Comparison of ENCODE assay signal across 18 cellular contexts in the genomic region with DNA sequence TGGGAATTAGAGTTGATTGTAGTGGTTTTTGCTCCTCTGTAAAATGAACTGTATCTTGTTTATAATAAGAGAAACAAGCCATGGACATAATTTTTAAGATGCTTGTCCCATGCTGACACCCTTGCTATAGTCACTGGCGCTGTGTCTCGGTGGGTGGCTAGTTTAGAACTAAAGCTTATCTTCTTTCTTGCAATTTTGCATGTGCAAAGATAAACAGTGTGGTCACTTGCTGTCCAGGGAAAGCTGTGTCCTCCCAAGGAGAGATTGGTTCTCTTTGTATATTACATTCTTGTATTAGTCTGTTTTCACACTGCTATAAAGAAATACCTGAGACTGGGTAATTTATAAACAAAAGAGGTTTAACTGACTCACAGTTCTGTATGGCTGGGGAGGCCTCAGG.
DNase-seq lines count a peak whose midpoint lies in the region; ATAC-seq and TF ChIP-seq lines count a peak whose summit lies in the region.
"Had no signal": no experiment of that assay in that cellular context is flagged by ENCODE, and none has a peak within 500 bp of the region (broad histone marks: within the 10 kb centered on the region; RNA-seq: fewer than 3 reads in every experiment).

No MANE protein-coding gene starts in this region.

- H3K23ac ChIP-seq in mesenchymal stem cell (ENCODE audit: low read length in 2 of 2): no peak overlapping the region

- H4K8ac ChIP-seq in mesenchymal stem cell (ENCODE audit: low read length): no peak overlapping the region

- no peak overlapping the region for H2BK120ac ChIP-seq in mesenchymal stem cell (ENCODE audit: low read depth, low read length)

- no peak overlapping the region for H3K14ac ChIP-seq in mesenchymal stem cell (ENCODE audit: low read length in 2 of 2)

- H2BK5ac ChIP-seq in mesenchymal stem cell (ENCODE audit: low read depth, low read length, poor library complexity, severe bottlenecking): no peak overlapping the region

- WGBS in mesenchymal stem cell: 53% methylated on average over 2 of the region's 2 CpGs
- WGBS in psoas muscle, 3 donors: 74 to 85% (median 81%) methylated on average over 2 of the region's 2 CpGs

- no peak overlapping the region for H3K18ac ChIP-seq in mesenchymal stem cell (ENCODE audit: low read depth in 1 of 2, low read length in 2 of 2)

- no peak overlapping the region for H4K91ac ChIP-seq in mesenchymal stem cell (ENCODE audit: low read length)

- TF ChIP-seq CTCF in choroid plexus epithelial cell (conservative IDR thresholded peaks at IDR 0.05; ENCODE audit: low read depth, low read length) (no peak), psoas muscle (IDR thresholded peaks at IDR 0.05) (no peak)

- no peak overlapping the region for H3K4ac ChIP-seq in mesenchymal stem cell (ENCODE audit: low read depth in 1 of 2, low read length in 2 of 2)

- H3K4me1 ChIP-seq in mesenchymal stem cell (ENCODE audit: control insufficient read depth, insufficient read depth, low read depth, low read length) (no peaks in the 10 kb centered on the region), psoas muscle (no peaks in the 10 kb centered on the region)

- H3K9ac ChIP-seq in mesenchymal stem cell (ENCODE audit: low read length): no peak overlapping the region

- H2BK12ac ChIP-seq in mesenchymal stem cell (ENCODE audit: low read length in 2 of 2): no peak overlapping the region

- intact Hi-C loops in psoas muscle (cut with DNase I): no loop called here

- no peak for ATAC-seq in psoas muscle

- no peak overlapping the region for H3K4me3 ChIP-seq in choroid plexus epithelial cell (ENCODE audit: low read depth, low read length)
- no peak overlapping the region for H3K4me3 ChIP-seq in mesenchymal stem cell (ENCODE audit: insufficient read depth in 1 of 2, low read depth in 1 of 2, low read length in 2 of 2)
- no peak overlapping the region for H3K4me3 ChIP-seq in psoas muscle

- H3K36me3 ChIP-seq in mesenchymal stem cell (ENCODE audit: control insufficient read depth in 1 of 2, insufficient read depth in 2 of 2, low read depth in 1 of 2, low read length in 2 of 2): no peaks in the 10 kb centered on the region
- H3K36me3 ChIP-seq in psoas muscle (ENCODE audit: insufficient read depth in 1 of 2, low read depth in 1 of 2): no peaks in the 10 kb centered on the region

- DNase-seq in M059J (ENCODE audit: low read depth) (peak; percentile 79), amniotic epithelial cell (ENCODE audit: low read depth) (peak; percentile 48), choroid plexus epithelial cell (ENCODE audit: low read depth) (peak; percentile 43), mesenchymal stem cell (peak; percentile 33), middle frontal gyrus (ENCODE audit: extremely low spot score, low spot score) (no peak), inferior parietal cortex (ENCODE audit: extremely low spot score) (no peak), psoas muscle (no peak), NCI-H128 (lab: John Stamatoyannopoulos, UW; ENCODE audit: unreplicated experiment) (no peak)
- DNase-seq: C1 segment of cervical spinal cord; Calu3; CD4-positive, alpha-beta memory T cell; COR-L47; DMS53; DMS79 treated with DMSO at 0.1 percent for 48 hours; GF-D8; GOT3; H7; HCEC 1CT had no signal

- no peak overlapping the region for H2AK5ac ChIP-seq in mesenchymal stem cell (ENCODE audit: low read length, severe bottlenecking)

- peaks cover 44 to 64% of the 10 kb centered on the region in 2 experiments for H3K27me3 ChIP-seq in mesenchymal stem cell (ENCODE audit: control insufficient read depth in 1 of 2, insufficient read depth in 1 of 2, low read length in 2 of 2)
- H3K27me3 ChIP-seq in psoas muscle (ENCODE audit: insufficient read depth in 3 of 3, low read length in 2 of 3): peaks cover 0 to 2% (median 0%) of the 10 kb centered on the region in 3 donors

- no peaks in the 10 kb centered on the region for H3K9me3 ChIP-seq in mesenchymal stem cell (ENCODE audit: control insufficient read depth, low read length)
- H3K9me3 ChIP-seq in psoas muscle: peaks cover 4% of the 10 kb centered on the region

- H3K4me2 ChIP-seq in mesenchymal stem cell (ENCODE audit: low read length, poor library complexity, severe bottlenecking): no peak overlapping the region

- H3K27ac ChIP-seq in mesenchymal stem cell (ENCODE audit: low read length, poor library complexity, severe bottlenecking) (no peak overlapping the region), psoas muscle (no peak overlapping the region)

- no peaks in the 10 kb centered on the region for H3K79me1 ChIP-seq in mesenchymal stem cell (replicated peaks; ENCODE audit: low read length, poor library complexity, severe bottlenecking)

- H2AFZ ChIP-seq in mesenchymal stem cell (ENCODE audit: low read depth, low read length): no peak overlapping the region

- no peak overlapping the region for H2BK15ac ChIP-seq in mesenchymal stem cell (ENCODE audit: low read depth, poor library complexity, severe bottlenecking)

Comparison
In these comparisons a context has a peak if more than half of its experiments do, and no peak if none do; other contexts are left out.
1. DNase-seq: peak in M059J (single experiment), amniotic epithelial cell (single experiment), choroid plexus epithelial cell (single experiment) and mesenchymal stem cell (single experiment); none in middle frontal gyrus (single experiment), inferior parietal cortex (single experiment), psoas muscle (0 of 2) and NCI-H128 (single experiment).